10 cellular contexts compared by ENCODE assay signal in the genomic region with DNA sequence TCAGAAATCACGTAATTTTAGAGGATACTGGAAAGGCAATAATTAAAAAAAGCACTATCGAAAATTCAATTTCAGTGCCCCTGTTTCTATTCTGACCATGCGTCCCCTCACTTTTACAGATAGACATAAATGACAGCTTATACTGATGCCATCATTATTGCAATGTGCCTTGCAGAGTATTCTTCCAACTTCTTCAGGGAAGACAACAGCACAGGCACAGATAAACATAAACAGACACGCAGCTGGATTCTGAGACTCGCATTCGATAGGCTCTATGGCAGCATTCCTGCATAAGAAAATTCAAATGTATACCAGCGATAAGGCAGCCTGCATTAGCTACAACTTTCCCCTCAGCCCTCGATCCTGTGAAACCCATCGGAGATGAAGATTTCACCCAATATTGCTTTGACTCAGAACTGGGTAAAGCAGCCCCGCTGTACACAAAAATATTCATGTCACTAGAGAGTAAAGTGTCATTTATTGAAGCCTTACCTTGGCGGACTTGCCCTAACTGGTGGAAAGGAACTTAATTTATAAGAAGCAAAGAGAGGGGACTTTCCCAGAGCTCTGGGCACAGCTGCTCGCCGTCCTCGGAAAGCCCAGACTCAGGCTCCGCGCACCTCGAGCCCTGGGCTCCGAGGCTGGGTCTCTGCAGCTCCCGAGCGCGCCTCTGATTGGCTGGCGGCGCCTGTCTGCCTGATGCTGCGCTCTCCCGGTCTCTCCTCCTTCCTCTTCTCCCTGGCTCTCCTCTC. TPM values are rescaled to one million over a fixed set of nuclear protein-coding genes. Genes with fewer than 3 reads are reported as not detected.
A peak's percentile ranks its signal among the peaks of the same experiment; 100 is the strongest.
DNase-seq lines count a peak whose midpoint lies in the region; ATAC-seq, FAIRE-seq and TF ChIP-seq lines count a peak whose summit lies in the region.
"Had no signal": no experiment of that assay in that cellular context is flagged by ENCODE, and none has a peak within 500 bp of the region (broad histone marks: within the 10 kb centered on the region; RNA-seq: fewer than 3 reads in every experiment).

A gene with protein sequence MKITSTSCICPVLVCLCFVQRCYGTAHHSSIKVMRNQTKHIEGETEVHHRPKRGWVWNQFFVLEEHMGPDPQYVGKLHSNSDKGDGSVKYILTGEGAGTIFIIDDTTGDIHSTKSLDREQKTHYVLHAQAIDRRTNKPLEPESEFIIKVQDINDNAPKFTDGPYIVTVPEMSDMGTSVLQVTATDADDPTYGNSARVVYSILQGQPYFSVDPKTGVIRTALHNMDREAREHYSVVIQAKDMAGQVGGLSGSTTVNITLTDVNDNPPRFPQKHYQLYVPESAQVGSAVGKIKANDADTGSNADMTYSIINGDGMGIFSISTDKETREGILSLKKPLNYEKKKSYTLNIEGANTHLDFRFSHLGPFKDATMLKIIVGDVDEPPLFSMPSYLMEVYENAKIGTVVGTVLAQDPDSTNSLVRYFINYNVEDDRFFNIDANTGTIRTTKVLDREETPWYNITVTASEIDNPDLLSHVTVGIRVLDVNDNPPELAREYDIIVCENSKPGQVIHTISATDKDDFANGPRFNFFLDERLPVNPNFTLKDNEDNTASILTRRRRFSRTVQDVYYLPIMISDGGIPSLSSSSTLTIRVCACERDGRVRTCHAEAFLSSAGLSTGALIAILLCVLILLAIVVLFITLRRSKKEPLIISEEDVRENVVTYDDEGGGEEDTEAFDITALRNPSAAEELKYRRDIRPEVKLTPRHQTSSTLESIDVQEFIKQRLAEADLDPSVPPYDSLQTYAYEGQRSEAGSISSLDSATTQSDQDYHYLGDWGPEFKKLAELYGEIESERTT (minus strand): TSS at position 607 of the 752 bp plus-strand sequence. CDS start 149,214 bp downstream, outside the sequence.

- no peaks in the 10 kb centered on the region for H3K4me1 ChIP-seq in HepG2 (ENCODE audit: insufficient read depth, low read length)
- no peaks in the 10 kb centered on the region for H3K4me1 ChIP-seq in aorta (ENCODE audit: control insufficient read depth in 1 of 2, insufficient read depth in 2 of 2, low read length in 2 of 2)
- H3K4me1 ChIP-seq: gastrocnemius medialis, HAP-1 had no signal

- no peak for TF ChIP-seq EP300 in HepG2 (IDR thresholded peaks at IDR 0.05; ENCODE audit: low read depth in 2 of 2, low read length in 2 of 2)
- no peak for TF ChIP-seq EP300 in HepG2 (CRISPR knock-in tag; IDR thresholded peaks at IDR 0.05; ENCODE audit: borderline replicate concordance)

- H3K4me2 ChIP-seq in HepG2 (ENCODE audit: low read depth, low read length): no peak within 1 kb of the TSS

- TF ChIP-seq RAD21 in HepG2 (CRISPR knock-in tag; IDR thresholded peaks at IDR 0.05): no peak

- H4K20me1 ChIP-seq in HepG2 (ENCODE audit: insufficient read depth, low read length): no peaks in the 10 kb centered on the region

- H3K4me3 ChIP-seq in HepG2 (replicated peaks in 1 of 3; ENCODE audit: insufficient read depth in 1 of 3, low read depth in 2 of 3, low read length in 3 of 3): no peak within 1 kb of the TSS
- no peak within 1 kb of the TSS for H3K4me3 ChIP-seq in aorta (ENCODE audit: low read length in 2 of 2)
- H3K4me3 ChIP-seq: HAP-1 had no signal

- BruUV-seq in HepG2 (replicated peaks; lab: Mats Ljungman, UMichigan): no TSS peak

- no peak for TF ChIP-seq CTCF in HepG2 (CRISPR knock-in tag; IDR thresholded peaks at IDR 0.05)

- H3K27me3 ChIP-seq in HepG2 (ENCODE audit: control insufficient read depth in 1 of 2, insufficient read depth in 2 of 2, low read length in 2 of 2) (peaks cover 0 to 1% of the 10 kb centered on the region in 2 experiments; a peak in 1 of 5 replicates), aorta (ENCODE audit: control insufficient read depth in 1 of 2, insufficient read depth in 2 of 2, low read length in 1 of 2) (peaks cover 0 to 1% of the 10 kb centered on the region in 2 donors)

- intact Hi-C loops in HepG2 (cut with micrococcal nuclease; ENCODE audit: unreplicated experiment) (no loop called here), aorta (cut with DNase I) (no loop called here)

- H3K36me3 ChIP-seq in HepG2 (replicated peaks in 1 of 2; ENCODE audit: control insufficient read depth in 1 of 2, insufficient read depth in 2 of 2, low read length in 2 of 2) (no peaks in the 10 kb centered on the region), aorta (ENCODE audit: control insufficient read depth in 1 of 2, insufficient read depth in 2 of 2, low read length in 1 of 2) (no peaks in the 10 kb centered on the region)
- H3K36me3 ChIP-seq: gastrocnemius medialis, HAP-1 had no signal

- H3K27ac ChIP-seq in HepG2 (ENCODE audit: extremely low read length, insufficient read depth, low read length) (no peak within 1 kb of the TSS), aorta (ENCODE audit: low read depth in 1 of 2, low read length in 2 of 2) (no peak within 1 kb of the TSS)
- H3K27ac ChIP-seq: gastrocnemius medialis had no signal

- no peak for TF ChIP-seq POLR2A in HepG2 (IDR thresholded peaks at IDR 0.05; ENCODE audit: insufficient read depth in 1 of 2, low read depth in 2 of 2, low read length in 2 of 2)

- in situ Hi-C loops in G401 (cut with HindIII; ENCODE audit: low sequenced_read_pairs) (no loop called here), HepG2 (cut with HindIII; ENCODE audit: extremely low pct_ligation_motif_present, low pct_unique_long_range_greater_than_20kb) (no loop called here)

- POLR2A ChIA-PET in HepG2 (lab: Yijun Ruan, JAX): no interaction called here

- no peak for FAIRE-seq in HepG2 (lab: Jason Lieb, UNC)

- H3K79me2 ChIP-seq in HepG2 (ENCODE audit: insufficient read depth, low read length): no peaks in the 10 kb centered on the region

- H3K9me3 ChIP-seq in HepG2 (ENCODE audit: low read length) (no peaks in the 10 kb centered on the region), aorta (ENCODE audit: control insufficient read depth, low read length) (no peaks in the 10 kb centered on the region)
- H3K9me3 ChIP-seq: gastrocnemius medialis, HAP-1 had no signal

- ATAC-seq in HepG2: peak; percentile 73
- peak; percentile 22 for ATAC-seq in aorta (ENCODE audit: low FRiP score)
- no peak for ATAC-seq in GM18511 (IDR thresholded peaks at IDR 0.05; ENCODE audit: unreplicated experiment)
- ATAC-seq in GM21786 (IDR thresholded peaks at IDR 0.05; ENCODE audit: unreplicated experiment): no peak
- ATAC-seq: gastrocnemius medialis had no signal

- H3K9ac ChIP-seq in HepG2 (ENCODE audit: insufficient read depth, low read depth, low read length): no peak within 1 kb of the TSS

- no peak within 1 kb of the TSS for H2AFZ ChIP-seq in HepG2 (ENCODE audit: low read length)

- peak; percentile 94 for DNase-seq in G401 (ENCODE audit: low spot score)
- DNase-seq in NCI-H446 (lab: John Stamatoyannopoulos, UW): peak; percentile 78 to 95
- peak; percentile 93 for DNase-seq in cerebellum (ENCODE audit: low spot score)
- no peak for DNase-seq in HepG2 (ENCODE audit: low spot score)
- no peak for DNase-seq in aorta
- no peak for DNase-seq in GM19240 (ENCODE audit: insufficient read length, low spot score)

- CTCF ChIA-PET in HepG2 (lab: Yijun Ruan, JAX; ENCODE audit: low intra/inter-chr PET ratio, low total read pairs): no interaction called here

- 20% methylated on average over 13 of the region's 25 CpGs for WGBS in HepG2 (ENCODE audit: low lambda C conversion rate)
- WGBS in aorta, 2 donors: 6 to 7% methylated on average over 25 of the region's 25 CpGs

TF ChIP-seq in HepG2, 621 proteins besides CTCF, POLR2A, EP300 and RAD21 (continues in another document):
- TF ChIP-seq RELA (CRISPR knock-in tag; IDR thresholded peaks at IDR 0.05) (no peak), ZNF672 (CRISPR knock-in tag; IDR thresholded peaks at IDR 0.05) (no peak), ZNF180 (CRISPR knock-in tag; IDR thresholded peaks at IDR 0.05; ENCODE audit: borderline replicate concordance, low read depth) (no peak), KDM3A (CRISPR knock-in tag; IDR thresholded peaks at IDR 0.05; ENCODE audit: low read depth) (no peak), ZFP41 (CRISPR knock-in tag; IDR thresholded peaks at IDR 0.05; ENCODE audit: borderline replicate concordance) (no peak)

RNA-seq across cellular contexts. Expression of the gene that starts here (rescaled TPM):
- not detected in 2 replicates for total RNA-seq in G401 (2014; rRNA removed; shearing (Covaris generic))
- total RNA-seq in cerebellum (77.3 TPM), HepG2 (2016; rRNA removed; fragmentation: Illumina TruSeq; extraction: Trizol) (not detected in 2 replicates), aorta (not detected)
- not detected in 2 replicates for total RNA-seq in HepG2 (2016; cell fraction: cytosol; rRNA removed; fragmentation: Illumina TruSeq; extraction: Trizol; ENCODE audit: low read depth)
- total RNA-seq in HepG2 (2016; cell fraction: insoluble cytoplasmic fraction; rRNA removed; fragmentation: Illumina TruSeq; extraction: Trizol): not detected in 2 replicates
- total RNA-seq in HepG2 (2016; cell fraction: membrane; rRNA removed; fragmentation: Illumina TruSeq; extraction: Trizol): not detected in 2 replicates
- total RNA-seq in HepG2 (2016; cell fraction: nucleus; rRNA removed; fragmentation: Illumina TruSeq; extraction: Trizol): not detected in 2 replicates
- polyA plus RNA-seq in HepG2 (2011; rRNA removed) (not detected in 2 replicates), aorta (not detected)
- polyA plus RNA-seq in HepG2 (2011; cell fraction: cytosol; rRNA removed): not detected in 2 replicates
- not detected in 2 replicates for polyA plus RNA-seq in HepG2 (2011; cell fraction: nucleus; rRNA removed)
- not detected in 2 replicates for polyA plus RNA-seq in HepG2 (2012)
- polyA plus RNA-seq in HepG2 (2016; cell fraction: cytosol; fragmentation: Illumina TruSeq; extraction: Trizol; ENCODE audit: low read depth): not detected in 2 replicates
- not detected in 2 replicates for polyA plus RNA-seq in HepG2 (2016; cell fraction: insoluble cytoplasmic fraction; fragmentation: Illumina TruSeq; extraction: Trizol; ENCODE audit: low read depth)
- not detected in 2 replicates for polyA plus RNA-seq in HepG2 (2016; cell fraction: membrane; fragmentation: Illumina TruSeq; extraction: Trizol; ENCODE audit: low read depth)
- not detected in 2 replicates for polyA plus RNA-seq in HepG2 (2016; cell fraction: nucleus; fragmentation: Illumina TruSeq; extraction: Trizol; ENCODE audit: insufficient read depth, low read depth)
- polyA minus RNA-seq in HepG2 (2011; rRNA and poly(A)+ RNA removed; ENCODE audit: low replicate concordance): not detected in 2 replicates
- polyA minus RNA-seq in HepG2 (2011; cell fraction: cytosol; rRNA and poly(A)+ RNA removed): not detected in 2 replicates
- not detected in 2 replicates for polyA minus RNA-seq in HepG2 (2011; cell fraction: nucleus; rRNA and poly(A)+ RNA removed)
- total RNA-seq: gastrocnemius medialis had no signal

Comparison
In these comparisons a context has a peak if more than half of its experiments do, and no peak if none do; other contexts are left out.
1. RNA of the gene that starts here (total RNA-seq): 77.3 TPM in cerebellum (single experiment); not detected in aorta, not detected in HepG2 and not detected in G401; every median in the first group is over 10 times any median in the second.
2. Peak in DNase-seq in G401; RNA of the gene not detected or under 1 TPM.
3. Peak in ATAC-seq in HepG2; RNA of the gene not detected or under 1 TPM.
4. Peak in ATAC-seq in aorta; RNA of the gene not detected or under 1 TPM.
5. DNase-seq: peak in NCI-H446 (2 of 2) and cerebellum (single experiment); none in HepG2 (single experiment), aorta (0 of 2) and GM19240 (single experiment).